ENCODE assay signal across 1 cellular context in genomic region chr3:51398595-51399310, GRCh38.
TF ChIP-seq lines count a peak whose summit lies in the region.

No MANE protein-coding gene starts in this region.

TF ChIP-seq in HepG2, 621 proteins besides CTCF, POLR2A, EP300 and RAD21:
- no peak for TF ChIP-seq NR2F1 (CRISPR knock-in tag; IDR thresholded peaks at IDR 0.05)
- no peak for TF ChIP-seq MXI1 (IDR thresholded peaks at IDR 0.05; ENCODE audit: borderline replicate concordance, low read depth, low read length)
- TF ChIP-seq ATF7 (IDR thresholded peaks at IDR 0.05), result peak; percentile 90
- no peak for TF ChIP-seq ATF7 (CRISPR knock-in tag; IDR thresholded peaks at IDR 0.05)
- TF ChIP-seq ZNF879 (CRISPR knock-in tag; IDR thresholded peaks at IDR 0.05), result no peak
